19 cellular contexts compared by ENCODE assay signal in genomic region chr12:1350934-1351240, GRCh38.
DNase-seq lines count a peak whose midpoint lies in the region; ATAC-seq and TF ChIP-seq lines count a peak whose summit lies in the region.
"Had no signal": no experiment of that assay in that cellular context is flagged by ENCODE, and none has a peak within 500 bp of the region (broad histone marks: within the 10 kb centered on the region; RNA-seq: fewer than 3 reads in every experiment).

No MANE protein-coding gene starts in this region.

- H3K27me3 Mint-ChIP-seq in HFFc6 (ENCODE audit: insufficient read depth), result peaks cover 1% of the 10 kb centered on the region; the same call in 1 of the 2 replicates
- H3K27me3 Mint-ChIP-seq: activated T-helper 17 cell treated with anti-CD3 and anti-CD28 coated beads, Interleukin-2, amount 50 U/mL, for 72 hours; naive B cell; progenitor cell of endocrine pancreas had no signal

- H3K9ac ChIP-seq in skeletal muscle satellite cell (ENCODE audit: low read depth, low read length), result peak overlapping the region; percentile 24

- H3K9me3 ChIP-seq in skeletal muscle satellite cell (replicated peaks; ENCODE audit: low read length), result no peaks in the 10 kb centered on the region
- H3K9me3 ChIP-seq in MG63, result no peaks in the 10 kb centered on the region
- H3K9me3 ChIP-seq: heart right ventricle had no signal

- no peaks in the 10 kb centered on the region for H3K36me3 ChIP-seq in skeletal muscle satellite cell (ENCODE audit: insufficient read depth, low read length)
- peaks cover 13% of the 10 kb centered on the region for H3K36me3 ChIP-seq in MG63

- H3K9me3 Mint-ChIP-seq in HFFc6, result no peaks in the 10 kb centered on the region
- H3K9me3 Mint-ChIP-seq: activated T-helper 17 cell treated with anti-CD3 and anti-CD28 coated beads, Interleukin-2, amount 50 U/mL, for 72 hours; CD14-positive monocyte; GM23338; naive B cell had no signal

- peaks cover 74% of the 10 kb centered on the region for H3K4me1 Mint-ChIP-seq in HFFc6 (ENCODE audit: low read depth)
- H3K4me1 Mint-ChIP-seq: activated T-helper 17 cell treated with anti-CD3 and anti-CD28 coated beads, Interleukin-2, amount 50 U/mL, for 72 hours had no signal

- no peak for ATAC-seq in HG03432 (IDR thresholded peaks at IDR 0.05; ENCODE audit: unreplicated experiment)
- ATAC-seq: activated T-helper 17 cell treated with anti-CD3 and anti-CD28 coated beads, Interleukin-2, amount 50 U/mL, for 72 hours; GM12878; GM23338 had no signal

- peak overlapping the region; percentile 60 for H3K4me3 Mint-ChIP-seq in HFFc6
- H3K4me3 Mint-ChIP-seq: activated T-helper 17 cell treated with anti-CD3 and anti-CD28 coated beads, Interleukin-2, amount 50 U/mL, for 72 hours; CD14-positive monocyte; GM23338; naive B cell had no signal

- H3K27ac Mint-ChIP-seq in HFFc6, result peak overlapping the region; percentile 89
- H3K27ac Mint-ChIP-seq: activated T-helper 17 cell treated with anti-CD3 and anti-CD28 coated beads, Interleukin-2, amount 50 U/mL, for 72 hours; CD14-positive monocyte; GM23338; naive B cell had no signal

- DNase-seq in HFFc6, result no peak
- DNase-seq in SW480 (ENCODE audit: low spot score), result peak; percentile 40
- DNase-seq in left kidney (ENCODE audit: low read depth, low spot score), result peak; percentile 34
- no peak for DNase-seq in MG63
- no peak for DNase-seq in NCI-H510A treated with DMSO at 0.1 percent for 48 hours (lab: John Stamatoyannopoulos, UW)
- DNase-seq: activated CD8-positive, alpha-beta memory T cell treated with anti-CD3 and anti-CD28 coated beads for 24 hours; amygdala; erythroblast; heart right ventricle; naive B cell; NCI-H2029 treated with DMSO at 0.1 percent for 48 hours; NCI-H69 had no signal

- H3K4me2 ChIP-seq in skeletal muscle satellite cell (ENCODE audit: low read length), result peak overlapping the region; percentile 1
- H3K4me2 ChIP-seq: GM23338 had no signal

- H3K27me3 ChIP-seq in skeletal muscle satellite cell (ENCODE audit: control insufficient read depth, insufficient read depth, low read length) (no peaks in the 10 kb centered on the region), MG63 (no peaks in the 10 kb centered on the region)
- H3K27me3 ChIP-seq: heart right ventricle had no signal

- no peak for TF ChIP-seq CTCF in HFFc6 (IDR thresholded peaks at IDR 0.05)

- H3K4me3 ChIP-seq in skeletal muscle satellite cell (ENCODE audit: low read length) (no peak overlapping the region), MG63 (no peak overlapping the region)
- H3K4me3 ChIP-seq: GM12878, GM23338, heart right ventricle had no signal

- no peaks in the 10 kb centered on the region for H3K36me3 Mint-ChIP-seq in HFFc6 (ENCODE audit: low read depth)

- peaks cover 34% of the 10 kb centered on the region for H3K4me1 ChIP-seq in skeletal muscle satellite cell (ENCODE audit: control insufficient read depth, insufficient read depth, low read length)

Comparison
In these comparisons a context has a peak if more than half of its experiments do, and no peak if none do; other contexts are left out.
1. DNase-seq: peak in SW480 (single experiment) and left kidney (single experiment); none in HFFc6 (single experiment), MG63 (single experiment) and NCI-H510A treated with DMSO at 0.1 percent for 48 hours (single experiment).